Comparison of ENCODE assay signal across 8 cellular contexts in the genomic region with DNA sequence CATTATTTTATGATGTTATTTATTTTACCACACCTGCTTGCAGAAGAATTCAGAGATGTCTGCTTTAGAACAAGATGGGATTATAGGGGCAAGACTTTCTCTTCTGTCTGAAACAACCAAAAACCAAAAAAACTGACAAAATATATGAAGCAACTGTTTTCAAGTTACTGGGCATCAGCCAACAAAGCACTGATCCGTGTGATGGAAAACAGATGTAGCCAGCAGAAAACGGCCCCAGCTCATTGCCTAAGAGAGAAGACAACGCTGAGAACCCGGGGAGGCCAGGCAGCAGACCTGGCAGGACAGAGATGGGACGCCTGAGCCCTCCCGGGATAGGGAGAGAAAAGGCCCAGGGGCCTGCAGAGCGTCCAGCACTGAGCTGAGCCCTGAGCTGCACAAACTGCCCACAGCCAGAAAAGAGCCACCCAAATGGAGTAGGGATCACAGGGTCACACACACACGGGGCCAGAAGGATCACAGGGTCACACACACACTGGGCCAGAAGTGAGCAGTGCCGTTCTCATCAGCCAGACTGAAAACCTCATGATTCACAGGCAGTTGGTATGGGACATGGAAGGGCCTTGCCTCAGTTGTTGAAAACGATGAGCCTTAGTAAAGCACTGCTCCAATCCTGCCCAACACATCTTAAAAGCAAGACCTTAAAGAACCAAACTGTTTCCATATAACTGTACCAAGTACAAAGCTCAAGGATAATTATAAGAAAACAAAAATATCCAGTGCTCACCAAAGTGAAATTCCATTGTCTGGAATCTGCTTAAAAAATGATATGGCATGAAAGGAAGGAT. TPM values are rescaled to one million over a fixed set of nuclear protein-coding genes. Genes with fewer than 3 reads are reported as not detected.
DNase-seq lines count a peak whose midpoint lies in the region; ATAC-seq and TF ChIP-seq lines count a peak whose summit lies in the region.

No MANE protein-coding gene starts in this region.

- no peaks in the 10 kb centered on the region for H3K36me3 Mint-ChIP-seq in activated T-cell treated with anti-CD3 and anti-CD28 coated beads, Interleukin-2, amount 50 U/mL, for 24 hours (ENCODE audit: low read depth)
- no peaks in the 10 kb centered on the region for H3K36me3 Mint-ChIP-seq in natural killer cell

- no peak overlapping the region for H3K4me3 Mint-ChIP-seq in activated T-cell treated with anti-CD3 and anti-CD28 coated beads, Interleukin-2, amount 50 U/mL, for 24 hours
- H3K4me3 Mint-ChIP-seq in natural killer cell: no peak overlapping the region

- ATAC-seq in upper lobe of right lung: no peak
- no peak for ATAC-seq in HG03280 (IDR thresholded peaks at IDR 0.05; ENCODE audit: unreplicated experiment)
- ATAC-seq in natural killer cell: no peak

- no peaks in the 10 kb centered on the region for H3K27me3 ChIP-seq in upper lobe of right lung

- peaks cover 36% of the 10 kb centered on the region for H3K4me1 ChIP-seq in upper lobe of right lung

- H3K9me3 Mint-ChIP-seq in activated T-cell treated with anti-CD3 and anti-CD28 coated beads, Interleukin-2, amount 50 U/mL, for 24 hours: no peaks in the 10 kb centered on the region
- H3K9me3 Mint-ChIP-seq in natural killer cell: no peaks in the 10 kb centered on the region

- H3K4me3 ChIP-seq in coronary artery (no peak overlapping the region), upper lobe of right lung (no peak overlapping the region)

- no peaks in the 10 kb centered on the region for H3K9me3 ChIP-seq in upper lobe of right lung

- intact Hi-C loops in upper lobe of right lung (cut with DNase I) (no loop called here), natural killer cell (cut with micrococcal nuclease) (no loop called here)

- no peak for TF ChIP-seq CTCF in coronary artery (IDR thresholded peaks at IDR 0.05)
- TF ChIP-seq CTCF in upper lobe of right lung (IDR thresholded peaks at IDR 0.05): no peak
- no peak for TF ChIP-seq CTCF in natural killer cell (IDR thresholded peaks at IDR 0.05)

- peaks cover 3% of the 10 kb centered on the region for H3K27me3 Mint-ChIP-seq in activated T-cell treated with anti-CD3 and anti-CD28 coated beads, Interleukin-2, amount 50 U/mL, for 24 hours
- peaks cover 0 to 7% of the 10 kb centered on the region in 2 donors for H3K27me3 Mint-ChIP-seq in natural killer cell (ENCODE audit: low read depth in 2 of 2)

- no peaks in the 10 kb centered on the region for H3K4me1 Mint-ChIP-seq in activated T-cell treated with anti-CD3 and anti-CD28 coated beads, Interleukin-2, amount 50 U/mL, for 24 hours (ENCODE audit: low read depth)
- H3K4me1 Mint-ChIP-seq in natural killer cell: no peaks in the 10 kb centered on the region

- peak; percentile 16 for DNase-seq in activated T-cell treated with anti-CD3 and anti-CD28 coated beads, Interleukin-2, amount 50 U/mL, for 24 hours
- no peak for DNase-seq in activated T-cell treated with anti-CD3 and anti-CD28 coated beads, Interleukin-2, amount 50 U/mL, for 48 hours
- DNase-seq in coronary artery (ENCODE audit: low spot score) (peak; percentile 74), mesenteric fat pad (ENCODE audit: low spot score) (peak; percentile 72), upper lobe of right lung (no peak), foreskin melanocyte (no peak), natural killer cell (no peak)

- H3K27ac ChIP-seq in coronary artery (peak overlapping the region; percentile 82 to 93), upper lobe of right lung (peak overlapping the region; percentile 70)

- H3K36me3 ChIP-seq in upper lobe of right lung: no peaks in the 10 kb centered on the region

- H3K27ac Mint-ChIP-seq in activated T-cell treated with anti-CD3 and anti-CD28 coated beads, Interleukin-2, amount 50 U/mL, for 24 hours: no peak overlapping the region
- no peak overlapping the region for H3K27ac Mint-ChIP-seq in natural killer cell

RNA-seq across cellular contexts. Expression of gene PXDN, which starts 12.1 kb away (rescaled TPM):
- total RNA-seq in mesenteric fat pad: 228 TPM
- total RNA-seq in upper lobe of right lung: 58.4 TPM
- 1 to 10 TPM; 2.1 to 3.7 (median 2.5) TPM for total RNA-seq in natural killer cell

Comparison
In these comparisons a context has a peak if more than half of its experiments do, and no peak if none do; other contexts are left out.
1. DNase-seq: peak in activated T-cell treated with anti-CD3 and anti-CD28 coated beads, Interleukin-2, amount 50 U/mL, for 24 hours (single experiment), coronary artery (single experiment) and mesenteric fat pad (single experiment); none in activated T-cell treated with anti-CD3 and anti-CD28 coated beads, Interleukin-2, amount 50 U/mL, for 48 hours (0 of 2), upper lobe of right lung (single experiment), foreskin melanocyte (single experiment) and natural killer cell (single experiment).
2. RNA of gene PXDN, which starts 12.1 kb away (total RNA-seq): 228 TPM in mesenteric fat pad (single experiment) and 58.4 TPM in upper lobe of right lung (single experiment); 2.1 to 3.7 TPM in natural killer cell; every median in the first group is over 10 times any median in the second.